Comparison of ENCODE assay signal across 8 cellular contexts in genomic region chr10:119796039-119796438, GRCh38.
"Had no signal": no experiment of that assay in that cellular context is flagged by ENCODE, and none has a peak within 500 bp of the region (broad histone marks: within the 10 kb centered on the region; RNA-seq: fewer than 3 reads in every experiment).

No MANE protein-coding gene starts in this region.

- ATAC-seq: GM23338 had no signal

- H3K4me1 Mint-ChIP-seq: GM23338, H9 had no signal

- H3K27me3 Mint-ChIP-seq: IgD-negative memory B cell had no signal

- H2AFZ ChIP-seq: GM23338 had no signal

- H3K27ac ChIP-seq: HL-60 had no signal

- H3K27ac Mint-ChIP-seq: GM23338, H9, IgD-negative memory B cell had no signal

- DNase-seq: H9, HCEC 1CT, KBM-7 had no signal

- H3K4me2 ChIP-seq: GM23338 had no signal

- H3K4me3 ChIP-seq: GM23338 had no signal

- H3K9me3 Mint-ChIP-seq: IgD-negative memory B cell had no signal

- FAIRE-seq: H1, H54 had no signal

- H3K4me3 Mint-ChIP-seq: GM23338, H9, IgD-negative memory B cell had no signal
